In genomic region chr18:22066083-22066485, GRCh38 we compare ENCODE assay signal across 20 cellular contexts.
"Had no signal": no experiment of that assay in that cellular context is flagged by ENCODE, and none has a peak within 500 bp of the region (broad histone marks: within the 10 kb centered on the region; RNA-seq: fewer than 3 reads in every experiment).

No MANE protein-coding gene starts in this region.

- ATAC-seq: activated CD4-positive, alpha-beta T cell treated with anti-CD3 and anti-CD28 coated beads for 36 hours; activated CD8-positive, alpha-beta memory T cell treated with anti-CD3 and anti-CD28 coated beads, Interleukin-2, amount 10 ng/mL, durations not matched to agents 7 days and 5 days; activated naive CD8-positive, alpha-beta T cell treated with anti-CD3 and anti-CD28 coated beads, Interleukin-2, amount 50 U/mL, for 24 hours; right cardiac atrium; T-cell had no signal

- H3K9me3 ChIP-seq: esophagus squamous epithelium, prostate gland, suprapubic skin, upper lobe of left lung had no signal

- H3K4me1 ChIP-seq: esophagus squamous epithelium, prostate gland, suprapubic skin, upper lobe of left lung had no signal

- H3K36me3 ChIP-seq: esophagus squamous epithelium, prostate gland, suprapubic skin, upper lobe of left lung had no signal

- FAIRE-seq: astrocyte, colon had no signal

- H3K4me3 Mint-ChIP-seq: activated CD4-positive, alpha-beta memory T cell treated with anti-CD3 and anti-CD28 coated beads for 36 hours; activated CD4-positive, alpha-beta T cell treated with anti-CD3 and anti-CD28 coated beads for 36 hours; activated CD8-positive, alpha-beta memory T cell treated with anti-CD3 and anti-CD28 coated beads, Interleukin-2, amount 10 ng/mL, durations not matched to agents 7 days and 5 days; activated naive CD4-positive, alpha-beta T cell treated with anti-CD3 and anti-CD28 coated beads for 36 hours; activated naive CD8-positive, alpha-beta T cell treated with anti-CD3 and anti-CD28 coated beads, Interleukin-2, amount 50 U/mL, for 24 hours; nephron; stimulated activated naive CD8-positive, alpha-beta T cell treated with anti-CD3 and anti-CD28 coated beads, Interleukin-15, Interleukin-2, amounts not matched to agents 100 ng/mL and 50 ng/mL, for 24 hours; T-cell had no signal

- H3K36me3 Mint-ChIP-seq: activated CD4-positive, alpha-beta memory T cell treated with anti-CD3 and anti-CD28 coated beads for 36 hours; T-cell had no signal

- H3K4me1 Mint-ChIP-seq: activated CD4-positive, alpha-beta T cell treated with anti-CD3 and anti-CD28 coated beads for 36 hours; activated CD8-positive, alpha-beta memory T cell treated with anti-CD3 and anti-CD28 coated beads, Interleukin-2, amount 10 ng/mL, durations not matched to agents 7 days and 5 days; activated naive CD8-positive, alpha-beta T cell treated with anti-CD3 and anti-CD28 coated beads, Interleukin-2, amount 50 U/mL, for 24 hours; nephron; T-cell had no signal

- H3K27me3 ChIP-seq: esophagus squamous epithelium, suprapubic skin, upper lobe of left lung had no signal

- DNase-seq: activated CD4-positive, alpha-beta memory T cell treated with anti-CD3 and anti-CD28 coated beads for 36 hours; activated CD4-positive, alpha-beta T cell treated with anti-CD3 and anti-CD28 coated beads for 36 hours; activated CD8-positive, alpha-beta memory T cell treated with anti-CD3 and anti-CD28 coated beads, Interleukin-2, amount 10 ng/mL, durations not matched to agents 7 days and 5 days; activated naive CD4-positive, alpha-beta T cell treated with anti-CD3 and anti-CD28 coated beads for 36 hours; activated naive CD8-positive, alpha-beta T cell treated with anti-CD3 and anti-CD28 coated beads, Interleukin-2, amount 50 U/mL, for 24 hours; activated T-cell treated with anti-CD3 and anti-CD28 coated beads, Interleukin-2, amount 50 U/mL, for 1 hour; esophagus squamous epithelium; hypothalamus; occipital lobe; right cardiac atrium; T-cell; T1000 had no signal

- H3K4me3 ChIP-seq: esophagus squamous epithelium, prostate gland, suprapubic skin, upper lobe of left lung had no signal

- H3K27me3 Mint-ChIP-seq: activated CD4-positive, alpha-beta memory T cell treated with anti-CD3 and anti-CD28 coated beads for 36 hours; activated CD8-positive, alpha-beta memory T cell treated with anti-CD3 and anti-CD28 coated beads, Interleukin-2, amount 10 ng/mL, durations not matched to agents 7 days and 5 days; activated naive CD8-positive, alpha-beta T cell treated with anti-CD3 and anti-CD28 coated beads, Interleukin-2, amount 50 U/mL, for 24 hours; stimulated activated naive CD8-positive, alpha-beta T cell treated with anti-CD3 and anti-CD28 coated beads, Interleukin-15, Interleukin-2, amounts not matched to agents 100 ng/mL and 50 ng/mL, for 24 hours had no signal

- H3K27ac Mint-ChIP-seq: activated CD4-positive, alpha-beta memory T cell treated with anti-CD3 and anti-CD28 coated beads for 36 hours; activated CD4-positive, alpha-beta T cell treated with anti-CD3 and anti-CD28 coated beads for 36 hours; activated CD8-positive, alpha-beta memory T cell treated with anti-CD3 and anti-CD28 coated beads, Interleukin-2, amount 10 ng/mL, durations not matched to agents 7 days and 5 days; activated naive CD4-positive, alpha-beta T cell treated with anti-CD3 and anti-CD28 coated beads for 36 hours; activated naive CD8-positive, alpha-beta T cell treated with anti-CD3 and anti-CD28 coated beads, Interleukin-2, amount 50 U/mL, for 24 hours; activated T-helper 2 cell treated with anti-CD3 and anti-CD28 coated beads, Interferon-gamma antibody, Interleukin-2, Interleukin-4, amounts not matched to agents 10 μg/mL and 5 μg/mL and 100 μg/mL, durations not matched to agents 14 hours and 24 hours and 36 hours; nephron; stimulated activated naive CD8-positive, alpha-beta T cell treated with anti-CD3 and anti-CD28 coated beads, Interleukin-15, Interleukin-2, amounts not matched to agents 100 ng/mL and 50 ng/mL, for 24 hours; T-cell had no signal

- H3K9me3 Mint-ChIP-seq: activated CD4-positive, alpha-beta memory T cell treated with anti-CD3 and anti-CD28 coated beads for 36 hours; activated naive CD4-positive, alpha-beta T cell treated with anti-CD3 and anti-CD28 coated beads for 36 hours; activated naive CD8-positive, alpha-beta T cell treated with anti-CD3 and anti-CD28 coated beads, Interleukin-2, amount 50 U/mL, for 24 hours; activated T-helper 2 cell treated with anti-CD3 and anti-CD28 coated beads, Interferon-gamma antibody, Interleukin-2, Interleukin-4, amounts not matched to agents 10 μg/mL and 5 μg/mL and 100 μg/mL, durations not matched to agents 14 hours and 24 hours and 36 hours; nephron; stimulated activated naive CD8-positive, alpha-beta T cell treated with anti-CD3 and anti-CD28 coated beads, Interleukin-15, Interleukin-2, amounts not matched to agents 100 ng/mL and 50 ng/mL, for 24 hours; T-cell had no signal

- H3K27ac ChIP-seq: esophagus squamous epithelium, prostate gland, suprapubic skin, upper lobe of left lung had no signal
